In the genomic region with DNA sequence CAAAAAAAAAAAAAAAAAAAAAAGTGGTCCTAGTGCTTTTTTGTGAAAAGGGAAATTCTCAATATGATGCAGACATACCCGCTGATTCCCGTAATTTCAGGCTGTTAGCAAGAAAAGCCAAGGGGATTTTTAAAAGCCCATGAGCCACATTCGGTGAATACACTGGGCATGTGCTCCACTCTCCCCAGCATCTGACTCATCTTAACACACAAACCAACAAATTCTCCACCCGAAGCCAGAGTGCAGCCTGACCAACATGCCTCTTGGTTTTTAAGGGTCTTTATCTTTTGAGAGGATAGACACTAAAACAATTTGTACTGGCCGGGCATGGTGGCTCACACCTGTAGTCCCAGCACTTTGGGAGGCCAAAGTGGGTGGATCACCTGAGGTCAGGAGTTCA, we compare ENCODE assay signal across 17 cellular contexts. TPM values are rescaled to one million over a fixed set of nuclear protein-coding genes. Genes with fewer than 3 reads are reported as not detected.
DNase-seq lines count a peak whose midpoint lies in the region; ATAC-seq, FAIRE-seq and TF ChIP-seq lines count a peak whose summit lies in the region.
"Had no signal": no experiment of that assay in that cellular context is flagged by ENCODE, and none has a peak within 500 bp of the region (broad histone marks: within the 10 kb centered on the region; RNA-seq: fewer than 3 reads in every experiment).

No MANE protein-coding gene starts in this region.

- H3K27ac Mint-ChIP-seq in activated CD4-positive, alpha-beta memory T cell treated with anti-CD3 and anti-CD28 coated beads for 36 hours = no peak overlapping the region
- no peak overlapping the region for H3K27ac Mint-ChIP-seq in activated CD4-positive, alpha-beta memory T cell treated with anti-CD3 and anti-CD28 coated beads, Interleukin-2, amount 10 ng/mL, durations not matched to agents 7 days and 5 days

- TF ChIP-seq RAD21 in GM12878 (IDR thresholded peaks at IDR 0.05; ENCODE audit: insufficient read depth, low read depth, low read length) = no peak

- POLR2A ChIA-PET in activated CD4-positive, alpha-beta memory T cell treated with anti-CD3 and anti-CD28 coated beads for 36 hours (lab: Charles Lee) = no interaction called here
- POLR2A ChIA-PET in activated CD4-positive, alpha-beta memory T cell treated with anti-CD3 and anti-CD28 coated beads, Interleukin-2, amount 10 ng/mL, durations not matched to agents 7 days and 5 days (lab: Charles Lee) = interaction anchor here (0.6 kb wide), 1 partner anchor 1817 kb away, joined by 3 read pairs; no protein-coding TSS in a partner anchor
- POLR2A ChIA-PET in GM12878 (lab: Charles Lee) = interaction anchor here (0.6 to 7.1 kb wide), 6 partner anchors 14 to 166 kb away, joined by 3 to 56 read pairs (median 4); no protein-coding TSS in a partner anchor

- no peaks in the 10 kb centered on the region for H3K79me2 ChIP-seq in GM12878 (ENCODE audit: control insufficient read depth, insufficient read depth, low read length)

- H3K4me3 ChIP-seq in GM12878 = no peak overlapping the region
- H3K4me3 ChIP-seq: A549, ascending aorta, esophagus squamous epithelium, prostate gland had no signal

- peaks cover 1% of the 10 kb centered on the region for H3K27me3 Mint-ChIP-seq in activated CD4-positive, alpha-beta memory T cell treated with anti-CD3 and anti-CD28 coated beads for 36 hours
- no peaks in the 10 kb centered on the region for H3K27me3 Mint-ChIP-seq in activated CD4-positive, alpha-beta memory T cell treated with anti-CD3 and anti-CD28 coated beads, Interleukin-2, amount 10 ng/mL, durations not matched to agents 7 days and 5 days

- intact Hi-C loops in activated CD4-positive, alpha-beta memory T cell treated with anti-CD3 and anti-CD28 coated beads for 36 hours (cut with micrococcal nuclease) = loop anchor here (5.0 to 10.0 kb wide), 3 partner anchors 70 to 605 kb away; a partner anchor contains a TSS
- intact Hi-C loops in GM12878 (cut with micrococcal nuclease; ENCODE audit: unreplicated experiment) = no loop called here

- no peaks in the 10 kb centered on the region for H3K27me3 ChIP-seq in GM12878 (replicated peaks in 1 of 2; ENCODE audit: control insufficient read depth in 2 of 2, insufficient read depth in 2 of 2, low read length in 1 of 2)
- H3K27me3 ChIP-seq: ascending aorta, esophagus squamous epithelium had no signal

- TF ChIP-seq CTCF in GM12878 (IDR thresholded peaks at IDR 0.05 in 2 of 3, conservative IDR thresholded peaks at IDR 0.05 in 1 of 3; ENCODE audit: control insufficient read depth in 2 of 3, extremely low read depth in 1 of 3, insufficient read depth in 1 of 3, low read depth in 3 of 3, low read length in 3 of 3) = no peak

- no peak for TF ChIP-seq POLR2A in GM12878 (IDR thresholded peaks at IDR 0.05; ENCODE audit: low read depth, low read length)

- no peaks in the 10 kb centered on the region for H3K36me3 Mint-ChIP-seq in activated CD4-positive, alpha-beta memory T cell treated with anti-CD3 and anti-CD28 coated beads for 36 hours
- no peaks in the 10 kb centered on the region for H3K36me3 Mint-ChIP-seq in activated CD4-positive, alpha-beta memory T cell treated with anti-CD3 and anti-CD28 coated beads, Interleukin-2, amount 10 ng/mL, durations not matched to agents 7 days and 5 days (ENCODE audit: low read depth)

- H3K36me3 ChIP-seq in GM12878 (ENCODE audit: control insufficient read depth in 2 of 2, insufficient read depth in 2 of 2, low read length in 1 of 2) = no peaks in the 10 kb centered on the region
- H3K36me3 ChIP-seq: ascending aorta, esophagus squamous epithelium, prostate gland had no signal

- H3K9me3 ChIP-seq in GM12878 (replicated peaks; ENCODE audit: control insufficient read depth, insufficient read depth, low read length) = no peaks in the 10 kb centered on the region
- H3K9me3 ChIP-seq: A549, ascending aorta, esophagus squamous epithelium, prostate gland had no signal

- DNase-seq in activated CD4-positive, alpha-beta memory T cell treated with anti-CD3 and anti-CD28 coated beads for 36 hours = peak; percentile 42
- DNase-seq in activated CD4-positive, alpha-beta memory T cell treated with anti-CD3 and anti-CD28 coated beads, Interleukin-2, amount 10 ng/mL, durations not matched to agents 7 days and 5 days = no peak
- DNase-seq in GM12878 (ENCODE audit: low read depth, low spot score) = no peak
- peak; percentile 38 for DNase-seq in stimulated activated CD8-positive, alpha-beta memory T cell treated with anti-CD3 and anti-CD28 coated beads, Interleukin-4, amount 100 ng/mL, for 48 hours
- DNase-seq in islet precursor cell = no peak
- DNase-seq in NCI-H748 treated with DMSO at 0.1 percent for 48 hours (lab: John Stamatoyannopoulos, UW) = no peak
- no peak for DNase-seq in NCI-H510A (lab: John Stamatoyannopoulos, UW)
- DNase-seq: activated CD4-positive, alpha-beta T cell treated with anti-CD3 and anti-CD28 coated beads for 1 hour; dermis blood vessel endothelial cell; esophagus squamous epithelium; left ventricle myocardium superior had no signal

- CTCF ChIA-PET in activated CD4-positive, alpha-beta memory T cell treated with anti-CD3 and anti-CD28 coated beads for 36 hours (lab: Charles Lee) = interaction anchor here (0.6 kb wide), 1 partner anchor 1157 kb away, joined by 3 read pairs; no protein-coding TSS in a partner anchor
- CTCF ChIA-PET in activated CD4-positive, alpha-beta memory T cell treated with anti-CD3 and anti-CD28 coated beads, Interleukin-2, amount 10 ng/mL, durations not matched to agents 7 days and 5 days (lab: Charles Lee) = interaction anchor here (0.6 kb wide), 1 partner anchor 302 kb away, joined by 3 read pairs; no protein-coding TSS in a partner anchor
- CTCF ChIA-PET in GM12878 (lab: Yijun Ruan, JAX) = interaction anchor here (0.6 to 5.6 kb wide), 9 partner anchors 14 to 186 kb away, joined by 3 to 33 read pairs (median 3); no protein-coding TSS in a partner anchor

- SMC1A ChIA-PET in GM12878 (lab: Charles Lee; ENCODE audit: uncharacterized antibody, unreplicated experiment) = interaction anchor here (0.9 to 10.9 kb wide), 7 partner anchors 18 to 63 kb away, joined by 3 to 226 read pairs (median 33); a partner anchor contains a TSS

- H3K4me3 Mint-ChIP-seq in activated CD4-positive, alpha-beta memory T cell treated with anti-CD3 and anti-CD28 coated beads for 36 hours = no peak overlapping the region
- no peak overlapping the region for H3K4me3 Mint-ChIP-seq in activated CD4-positive, alpha-beta memory T cell treated with anti-CD3 and anti-CD28 coated beads, Interleukin-2, amount 10 ng/mL, durations not matched to agents 7 days and 5 days

- RAD21 ChIA-PET in GM12878 (lab: Charles Lee; ENCODE audit: unreplicated experiment) = interaction anchor here (0.6 to 6.2 kb wide), 13 partner anchors 17 to 1798 kb away, joined by 3 to 61 read pairs (median 4); no protein-coding TSS in a partner anchor

- H3K4me1 ChIP-seq in GM12878 (ENCODE audit: control insufficient read depth, insufficient read depth, low read length) = peaks cover 24% of the 10 kb centered on the region
- H3K4me1 ChIP-seq: A549, ascending aorta, prostate gland had no signal

- H4K20me1 ChIP-seq in GM12878 (ENCODE audit: control insufficient read depth, insufficient read depth) = no peaks in the 10 kb centered on the region

- TF ChIP-seq EP300 in GM12878 (IDR thresholded peaks at IDR 0.05; ENCODE audit: borderline replicate concordance in 1 of 2, control insufficient read depth in 1 of 2, low read depth in 2 of 2, low read length in 2 of 2) = no peak

- H3K27ac ChIP-seq in GM12878 (ENCODE audit: control insufficient read depth, insufficient read depth) = no peak overlapping the region
- H3K27ac ChIP-seq: A549, ascending aorta, esophagus squamous epithelium, prostate gland had no signal

- peaks cover 39% of the 10 kb centered on the region for H3K4me1 Mint-ChIP-seq in activated CD4-positive, alpha-beta memory T cell treated with anti-CD3 and anti-CD28 coated beads for 36 hours (ENCODE audit: low read depth)
- peaks cover 45% of the 10 kb centered on the region for H3K4me1 Mint-ChIP-seq in activated CD4-positive, alpha-beta memory T cell treated with anti-CD3 and anti-CD28 coated beads, Interleukin-2, amount 10 ng/mL, durations not matched to agents 7 days and 5 days

- H2AFZ ChIP-seq in GM12878 (ENCODE audit: control insufficient read depth, low read depth, low read length) = no peak overlapping the region

- ATAC-seq in HG03439 (IDR thresholded peaks at IDR 0.05; ENCODE audit: unreplicated experiment) (peak; percentile 53), GM12878 (peak; percentile 57)
- ATAC-seq: A549, HepG2, left ventricle myocardium superior had no signal

- H3K9ac ChIP-seq in GM12878 (ENCODE audit: control insufficient read depth, insufficient read depth, low read length) = no peak overlapping the region

- no TSS peak for BruUV-seq in GM12878 (replicated peaks; lab: Mats Ljungman, UMichigan)

- 12% methylated on average over 5 of the region's 5 CpGs for WGBS in GM12878 (ENCODE audit: insufficient coverage, insufficient replicate concordance, low lambda C conversion rate, missing lambda C conversion rate)

- no peak for FAIRE-seq in GM12878 (lab: Jason Lieb, UNC)
- FAIRE-seq: A549, G401.6, HepG2 had no signal

- H3K9me3 Mint-ChIP-seq in activated CD4-positive, alpha-beta memory T cell treated with anti-CD3 and anti-CD28 coated beads for 36 hours = no peaks in the 10 kb centered on the region
- H3K9me3 Mint-ChIP-seq in activated CD4-positive, alpha-beta memory T cell treated with anti-CD3 and anti-CD28 coated beads, Interleukin-2, amount 10 ng/mL, durations not matched to agents 7 days and 5 days = no peaks in the 10 kb centered on the region

- H3K4me2 ChIP-seq in GM12878 (ENCODE audit: control insufficient read depth, insufficient read depth) = no peak overlapping the region
- H3K4me2 ChIP-seq: A549 had no signal

- in situ Hi-C loops in GM12878 (cut with MboI) = no loop called here

RNA-seq across cellular contexts. Expression of a gene that starts 45.5 kb away (rescaled TPM):
- total RNA-seq in activated CD4-positive, alpha-beta memory T cell treated with anti-CD3 and anti-CD28 coated beads for 36 hours = 10 to 100 TPM; 21.8 to 23.0 TPM
- 1 to 10 TPM; 5.5 to 6.4 TPM for total RNA-seq in activated CD4-positive, alpha-beta memory T cell treated with anti-CD3 and anti-CD28 coated beads, Interleukin-2, amount 10 ng/mL, durations not matched to agents 7 days and 5 days
- total RNA-seq in GM12878 (2013; cell fraction: nucleolus; rRNA removed) = 204 and 206 TPM in 2 replicates
- total RNA-seq in GM12878 (2014; rRNA removed) (161 and 190 TPM in 2 replicates), GM12878 (2014; rRNA removed; fragmentation: Illumina TruSeq; extraction: Trizol) (126 and 127 TPM in 2 replicates), GM12878 (2021) (128 and 132 TPM in 2 replicates)
- 62.9 TPM for polyA plus RNA-seq in GM12878 (2011; ENCODE audit: low read depth)
- polyA plus RNA-seq in GM12878 (2011; rRNA removed) (121 and 129 TPM in 2 replicates), GM12878 (2014; fragmentation: Illumina TruSeq; extraction: Trizol) (170 and 198 TPM in 2 replicates), GM12878 (2014; fragmentation: Nextera tagmentation; extraction: Ambion mirVana) (100 to 1,000 TPM; 120 to 174 TPM), GM12878 (2014; rRNA removed) (158 and 173 TPM in 2 replicates), GM12878 (2016; fragmentation: Nextera tagmentation; extraction: Ambion mirVana) (10 to 100 TPM; 76.1 to 78.6 TPM)
- polyA plus RNA-seq in GM12878 (2011; cell fraction: cytosol; rRNA removed) = 61.3 and 73.0 TPM in 2 replicates
- polyA plus RNA-seq in GM12878 (2011; cell fraction: nucleus; rRNA removed) = 61.7 and 74.8 TPM in 2 replicates
- 55.9 and 78.6 TPM in 2 replicates for polyA plus RNA-seq in GM12878 (2012)
- polyA minus RNA-seq in GM12878 (2011; rRNA and poly(A)+ RNA removed) = 48.8 and 53.4 TPM in 2 replicates
- polyA minus RNA-seq in GM12878 (2011; cell fraction: cytosol; rRNA and poly(A)+ RNA removed) = 16.2 and 18.5 TPM in 2 replicates
- 14.9 and 19.7 TPM in 2 replicates for polyA minus RNA-seq in GM12878 (2011; cell fraction: nucleus; rRNA and poly(A)+ RNA removed)

Comparison
In these comparisons a context has a peak if more than half of its experiments do, and no peak if none do; other contexts are left out.
1. DNase-seq: peak in activated CD4-positive, alpha-beta memory T cell treated with anti-CD3 and anti-CD28 coated beads for 36 hours (single experiment) and stimulated activated CD8-positive, alpha-beta memory T cell treated with anti-CD3 and anti-CD28 coated beads, Interleukin-4, amount 100 ng/mL, for 48 hours (single experiment); none in activated CD4-positive, alpha-beta memory T cell treated with anti-CD3 and anti-CD28 coated beads, Interleukin-2, amount 10 ng/mL, durations not matched to agents 7 days and 5 days (single experiment), GM12878 (single experiment), islet precursor cell (single experiment), NCI-H748 treated with DMSO at 0.1 percent for 48 hours (single experiment) and NCI-H510A (single experiment).
2. RNA of a gene that starts 45.5 kb away (total RNA-seq): 126 to 206 TPM in GM12878; 21.8 to 23.0 TPM in activated CD4-positive, alpha-beta memory T cell treated with anti-CD3 and anti-CD28 coated beads for 36 hours and 5.5 to 6.4 TPM in activated CD4-positive, alpha-beta memory T cell treated with anti-CD3 and anti-CD28 coated beads, Interleukin-2, amount 10 ng/mL, durations not matched to agents 7 days and 5 days; every median in the first group is over 4 times any median in the second.